ENCODE assay signal across 10 cellular contexts in the genomic region with DNA sequence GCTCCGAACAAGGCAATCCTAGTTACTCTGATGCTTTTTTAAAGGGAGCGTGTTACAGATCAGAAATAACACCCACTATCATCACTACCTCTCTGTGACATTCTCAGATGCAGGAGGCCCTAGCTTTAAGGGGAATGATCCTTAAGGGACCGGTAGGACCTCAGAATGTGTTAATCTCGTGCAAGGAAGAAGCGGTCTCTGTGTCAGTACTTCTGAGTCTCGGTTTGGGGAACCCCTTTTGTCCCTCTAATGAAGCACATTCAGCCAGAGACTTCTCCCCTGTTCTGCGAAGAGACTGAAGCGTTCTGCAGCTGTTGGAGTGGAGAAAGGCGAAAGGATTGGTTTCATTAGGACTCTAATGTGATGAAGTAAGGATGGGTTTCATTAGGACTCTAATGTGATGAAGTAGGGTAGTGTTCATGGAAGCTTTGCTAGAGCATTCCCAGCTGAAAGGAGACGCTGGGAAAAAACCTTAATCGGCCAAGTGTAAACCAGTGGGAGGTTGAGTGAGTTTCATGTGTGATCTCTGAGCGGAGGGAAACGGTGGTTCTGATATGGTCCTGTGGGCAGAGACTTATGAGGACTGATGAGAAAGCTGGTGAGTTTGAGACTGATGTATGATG. TPM values are rescaled to one million over a fixed set of nuclear protein-coding genes. Genes with fewer than 3 reads are reported as not detected.
DNase-seq lines count a peak whose midpoint lies in the region; ATAC-seq and TF ChIP-seq lines count a peak whose summit lies in the region.
"Had no signal": no experiment of that assay in that cellular context is flagged by ENCODE, and none has a peak within 500 bp of the region (broad histone marks: within the 10 kb centered on the region; RNA-seq: fewer than 3 reads in every experiment).

No MANE protein-coding gene starts in this region.

- H3K9me3 Mint-ChIP-seq in HFFc6 (no peaks in the 10 kb centered on the region), WTC11 (no peaks in the 10 kb centered on the region), mesothelial cell of epicardium (no peaks in the 10 kb centered on the region)

- H3K4me1 Mint-ChIP-seq in HFFc6 (ENCODE audit: low read depth): no peaks in the 10 kb centered on the region
- peaks cover 30% of the 10 kb centered on the region for H3K4me1 Mint-ChIP-seq in WTC11
- peaks cover 21% of the 10 kb centered on the region for H3K4me1 Mint-ChIP-seq in mesothelial cell of epicardium

- peaks cover 26% of the 10 kb centered on the region for H3K27me3 Mint-ChIP-seq in HFFc6 (ENCODE audit: insufficient read depth)
- H3K27me3 Mint-ChIP-seq in WTC11 (ENCODE audit: low read depth): peaks cover 43% of the 10 kb centered on the region
- H3K27me3 Mint-ChIP-seq in mesothelial cell of epicardium (ENCODE audit: low read depth): peaks cover 80% of the 10 kb centered on the region

- peak overlapping the region; percentile 31; the same call in 1 of the 2 replicates for H3K4me3 Mint-ChIP-seq in HFFc6
- peak overlapping the region; percentile 86 for H3K4me3 Mint-ChIP-seq in WTC11
- peak overlapping the region; percentile 95 for H3K4me3 Mint-ChIP-seq in mesothelial cell of epicardium

- ATAC-seq in GM18858 (IDR thresholded peaks at IDR 0.05; ENCODE audit: unreplicated experiment) (peak; percentile 32), WTC11 (no peak)

- DNase-seq in HFFc6 (no peak), WTC11 (ENCODE audit: low spot score) (no peak), mesothelial cell of epicardium (ENCODE audit: low spot score in 2 of 2, unreplicated experiment in 2 of 2) (no peak), middle frontal gyrus (ENCODE audit: extremely low spot score, low spot score) (no peak), NCI-H187 (lab: John Stamatoyannopoulos, UW) (no peak), mesenteric fat pad (ENCODE audit: low spot score) (no peak)
- no peak for DNase-seq in activated CD8-positive, alpha-beta memory T cell treated with anti-CD3 and anti-CD28 coated beads, Interleukin-2, amount 50 U/mL, for 4 hours

- H3K27ac Mint-ChIP-seq in HFFc6 (no peak overlapping the region), WTC11 (no peak overlapping the region), mesothelial cell of epicardium (no peak overlapping the region)

- POLR2A ChIA-PET in WTC11 (lab: Charles Lee): interaction anchor here (0.5 kb wide), 1 partner anchor 112 kb away, joined by 3 read pairs; no protein-coding TSS in a partner anchor

- TF ChIP-seq CTCF in HFFc6 (IDR thresholded peaks at IDR 0.05): no peak
- TF ChIP-seq CTCF in WTC11 (IDR thresholded peaks at IDR 0.05): no peak
- TF ChIP-seq CTCF in mesothelial cell of epicardium (IDR thresholded peaks at IDR 0.05; ENCODE audit: unreplicated experiment): no peak

- H3K36me3 Mint-ChIP-seq in HFFc6 (ENCODE audit: low read depth): no peaks in the 10 kb centered on the region
- no peaks in the 10 kb centered on the region for H3K36me3 Mint-ChIP-seq in WTC11
- H3K36me3 Mint-ChIP-seq in mesothelial cell of epicardium: no peaks in the 10 kb centered on the region

- CTCF ChIA-PET in WTC11 (lab: Charles Lee): interaction anchor here (1.2 to 1.7 kb wide), 2 partner anchors 147 to 293 kb away, joined by 3 read pairs; no protein-coding TSS in a partner anchor

TF ChIP-seq in WTC11, 78 proteins besides CTCF, POLR2A, EP300 and RAD21:
- TF ChIP-seq, protein P1, sequence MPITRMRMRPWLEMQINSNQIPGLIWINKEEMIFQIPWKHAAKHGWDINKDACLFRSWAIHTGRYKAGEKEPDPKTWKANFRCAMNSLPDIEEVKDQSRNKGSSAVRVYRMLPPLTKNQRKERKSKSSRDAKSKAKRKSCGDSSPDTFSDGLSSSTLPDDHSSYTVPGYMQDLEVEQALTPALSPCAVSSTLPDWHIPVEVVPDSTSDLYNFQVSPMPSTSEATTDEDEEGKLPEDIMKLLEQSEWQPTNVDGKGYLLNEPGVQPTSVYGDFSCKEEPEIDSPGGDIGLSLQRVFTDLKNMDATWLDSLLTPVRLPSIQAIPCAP (CRISPR knock-in tag; IDR thresholded peaks at IDR 0.05): no peak
- no peak for TF ChIP-seq GRHL2 (CRISPR knock-in tag; IDR thresholded peaks at IDR 0.05; ENCODE audit: insufficient replicate concordance, severe bottlenecking)
- TF ChIP-seq PRDM15 (CRISPR knock-in tag; IDR thresholded peaks at IDR 0.05): no peak
- no peak for TF ChIP-seq JUN (CRISPR knock-in tag; IDR thresholded peaks at IDR 0.05)
- TF ChIP-seq, protein P2, sequence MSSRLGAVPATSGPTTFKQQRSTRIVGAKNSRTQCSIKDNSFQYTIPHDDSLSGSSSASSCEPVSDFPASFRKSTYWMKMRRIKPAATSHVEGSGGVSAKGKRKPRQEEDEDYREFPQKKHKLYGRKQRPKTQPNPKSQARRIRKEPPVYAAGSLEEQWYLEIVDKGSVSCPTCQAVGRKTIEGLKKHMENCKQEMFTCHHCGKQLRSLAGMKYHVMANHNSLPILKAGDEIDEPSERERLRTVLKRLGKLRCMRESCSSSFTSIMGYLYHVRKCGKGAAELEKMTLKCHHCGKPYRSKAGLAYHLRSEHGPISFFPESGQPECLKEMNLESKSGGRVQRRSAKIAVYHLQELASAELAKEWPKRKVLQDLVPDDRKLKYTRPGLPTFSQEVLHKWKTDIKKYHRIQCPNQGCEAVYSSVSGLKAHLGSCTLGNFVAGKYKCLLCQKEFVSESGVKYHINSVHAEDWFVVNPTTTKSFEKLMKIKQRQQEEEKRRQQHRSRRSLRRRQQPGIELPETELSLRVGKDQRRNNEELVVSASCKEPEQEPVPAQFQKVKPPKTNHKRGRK (CRISPR knock-in tag; IDR thresholded peaks at IDR 0.05; ENCODE audit: borderline replicate concordance): no peak
- no peak for TF ChIP-seq ZNF232 (CRISPR knock-in tag; IDR thresholded peaks at IDR 0.05)
- TF ChIP-seq NFYB (CRISPR knock-in tag; conservative IDR thresholded peaks at IDR 0.05; ENCODE audit: low read depth): no peak
- TF ChIP-seq, protein P3, sequence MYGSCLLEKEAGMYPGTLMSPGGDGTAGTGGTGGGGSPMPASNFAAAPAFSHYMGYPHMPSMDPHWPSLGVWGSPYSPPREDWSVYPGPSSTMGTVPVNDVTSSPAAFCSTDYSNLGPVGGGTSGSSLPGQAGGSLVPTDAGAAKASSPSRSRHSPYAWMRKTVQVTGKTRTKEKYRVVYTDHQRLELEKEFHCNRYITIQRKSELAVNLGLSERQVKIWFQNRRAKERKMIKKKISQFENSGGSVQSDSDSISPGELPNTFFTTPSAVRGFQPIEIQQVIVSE (CRISPR knock-in tag; IDR thresholded peaks at IDR 0.05; ENCODE audit: borderline replicate concordance): no peak
- TF ChIP-seq TP53 (CRISPR knock-in tag; IDR thresholded peaks at IDR 0.05): no peak
- TF ChIP-seq NR3C1 (CRISPR knock-in tag; conservative IDR thresholded peaks at IDR 0.05; ENCODE audit: low read depth): no peak
- TF ChIP-seq FOXP1 (CRISPR knock-in tag; IDR thresholded peaks at IDR 0.05; ENCODE audit: borderline replicate concordance): no peak
- TF ChIP-seq ZNF263 (CRISPR knock-in tag; IDR thresholded peaks at IDR 0.05; ENCODE audit: low read depth): no peak
- TF ChIP-seq CREM (CRISPR knock-in tag; IDR thresholded peaks at IDR 0.05): no peak
- TF ChIP-seq, protein P4, sequence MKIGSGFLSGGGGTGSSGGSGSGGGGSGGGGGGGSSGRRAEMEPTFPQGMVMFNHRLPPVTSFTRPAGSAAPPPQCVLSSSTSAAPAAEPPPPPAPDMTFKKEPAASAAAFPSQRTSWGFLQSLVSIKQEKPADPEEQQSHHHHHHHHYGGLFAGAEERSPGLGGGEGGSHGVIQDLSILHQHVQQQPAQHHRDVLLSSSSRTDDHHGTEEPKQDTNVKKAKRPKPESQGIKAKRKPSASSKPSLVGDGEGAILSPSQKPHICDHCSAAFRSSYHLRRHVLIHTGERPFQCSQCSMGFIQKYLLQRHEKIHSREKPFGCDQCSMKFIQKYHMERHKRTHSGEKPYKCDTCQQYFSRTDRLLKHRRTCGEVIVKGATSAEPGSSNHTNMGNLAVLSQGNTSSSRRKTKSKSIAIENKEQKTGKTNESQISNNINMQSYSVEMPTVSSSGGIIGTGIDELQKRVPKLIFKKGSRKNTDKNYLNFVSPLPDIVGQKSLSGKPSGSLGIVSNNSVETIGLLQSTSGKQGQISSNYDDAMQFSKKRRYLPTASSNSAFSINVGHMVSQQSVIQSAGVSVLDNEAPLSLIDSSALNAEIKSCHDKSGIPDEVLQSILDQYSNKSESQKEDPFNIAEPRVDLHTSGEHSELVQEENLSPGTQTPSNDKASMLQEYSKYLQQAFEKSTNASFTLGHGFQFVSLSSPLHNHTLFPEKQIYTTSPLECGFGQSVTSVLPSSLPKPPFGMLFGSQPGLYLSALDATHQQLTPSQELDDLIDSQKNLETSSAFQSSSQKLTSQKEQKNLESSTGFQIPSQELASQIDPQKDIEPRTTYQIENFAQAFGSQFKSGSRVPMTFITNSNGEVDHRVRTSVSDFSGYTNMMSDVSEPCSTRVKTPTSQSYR (CRISPR knock-in tag; IDR thresholded peaks at IDR 0.05): no peak
- no peak for TF ChIP-seq ATF1 (CRISPR knock-in tag; IDR thresholded peaks at IDR 0.05)

RNA-seq across cellular contexts. Expression of gene PIP5K1B, which starts 1.6 kb away (rescaled TPM):
- total RNA-seq in HFFc6 (2021; fragmentation: NEBNext Ultra II Directional; extraction: Animal tissue kit (Norgen Biotek cat#: 25700)): not detected
- total RNA-seq in WTC11 (2021): 5.2 to 6.0 TPM (median 5.7 TPM) in 3 replicates
- total RNA-seq in mesothelial cell of epicardium: 0.87 to 1.4 TPM (median 1.3 TPM) in 3 replicates
- total RNA-seq in mesenteric fat pad: 0.74 TPM
- total RNA-seq: epithelial cell of proximal tubule, M059J had no signal

Comparison
In these comparisons a context has a peak if more than half of its experiments do, and no peak if none do; other contexts are left out.
1. H3K4me3 Mint-ChIP-seq: peak in every context shown above with its lines; median percentile 95 in mesothelial cell of epicardium; 86 in WTC11; 31 in HFFc6.